ENCODE assay signal across 16 cellular contexts in genomic region chr20:31814142-31814541, GRCh38. TPM values are rescaled to one million over a fixed set of nuclear protein-coding genes. Genes with fewer than 3 reads are reported as not detected.
"Had no signal": no experiment of that assay in that cellular context is flagged by ENCODE, and none has a peak within 500 bp of the region (broad histone marks: within the 10 kb centered on the region; RNA-seq: fewer than 3 reads in every experiment).

No MANE protein-coding gene starts in this region.

RNA-seq across cellular contexts. Expression of gene MYLK2, which starts 5.0 kb away (rescaled TPM):
- total RNA-seq: breast epithelium, T-cell, T-helper 17 cell had no signal

RNA-seq across cellular contexts. Expression of gene FOXS1, which starts 31.3 kb away (rescaled TPM):
- total RNA-seq: activated CD4-positive, alpha-beta memory T cell treated with anti-CD3 and anti-CD28 coated beads, Interleukin-2, amount 10 ng/mL, durations not matched to agents 7 days and 5 days; activated CD4-positive, alpha-beta T cell treated with anti-CD3 and anti-CD28 coated beads for 36 hours; activated CD4-positive, alpha-beta T cell treated with anti-CD3 and anti-CD28 coated beads, Interleukin-2, amount 10 ng/mL, durations not matched to agents 7 days and 5 days; activated CD8-positive, alpha-beta memory T cell treated with anti-CD3 and anti-CD28 coated beads, Interleukin-2, amount 10 ng/mL, durations not matched to agents 7 days and 5 days; activated CD8-positive, alpha-beta T cell treated with anti-CD3 and anti-CD28 coated beads, Interleukin-2, amount 10 ng/mL, durations not matched to agents 7 days and 5 days; activated naive CD4-positive, alpha-beta T cell treated with anti-CD3 and anti-CD28 coated beads for 36 hours; activated naive CD4-positive, alpha-beta T cell treated with anti-CD3 and anti-CD28 coated beads, Interleukin-2, amount 50 U/mL, for 72 hours; activated naive CD8-positive, alpha-beta T cell treated with anti-CD3 and anti-CD28 coated beads for 36 hours; activated T-helper 2 cell treated with anti-CD3 and anti-CD28 coated beads, Interferon-gamma antibody, Interleukin-2, Interleukin-4, amounts not matched to agents 10 μg/mL and 5 μg/mL and 100 μg/mL, durations not matched to agents 14 hours and 24 hours and 36 hours; T-cell; T-helper 1 cell treated with Interleukin-12 subunit alpha and Interleukin-12 subunit beta and Interleukin-4 antibody, amounts not matched to agents 30 ng/mL and 1 ng/mL, for 36 hours; T-helper 17 cell; T-helper 2 cell treated with Interferon-gamma antibody and Interleukin-4, amounts not matched to agents 100 ng/mL and 5 ng/mL, for 36 hours; WTC11 had no signal

RNA-seq across cellular contexts. Expression of gene DUSP15, which starts 56.2 kb away (rescaled TPM):
- total RNA-seq: activated CD4-positive, alpha-beta memory T cell treated with anti-CD3 and anti-CD28 coated beads, Interleukin-2, amount 10 ng/mL, durations not matched to agents 7 days and 5 days; activated CD4-positive, alpha-beta T cell treated with anti-CD3 and anti-CD28 coated beads for 36 hours; activated CD4-positive, alpha-beta T cell treated with anti-CD3 and anti-CD28 coated beads, Interleukin-2, amount 10 ng/mL, durations not matched to agents 7 days and 5 days; activated CD8-positive, alpha-beta memory T cell treated with anti-CD3 and anti-CD28 coated beads, Interleukin-2, amount 10 ng/mL, durations not matched to agents 7 days and 5 days; activated CD8-positive, alpha-beta T cell treated with anti-CD3 and anti-CD28 coated beads, Interleukin-2, amount 10 ng/mL, durations not matched to agents 7 days and 5 days; activated naive CD4-positive, alpha-beta T cell treated with anti-CD3 and anti-CD28 coated beads for 36 hours; activated naive CD4-positive, alpha-beta T cell treated with anti-CD3 and anti-CD28 coated beads, Interleukin-2, amount 50 U/mL, for 72 hours; activated naive CD8-positive, alpha-beta T cell treated with anti-CD3 and anti-CD28 coated beads for 36 hours; activated T-helper 2 cell treated with anti-CD3 and anti-CD28 coated beads, Interferon-gamma antibody, Interleukin-2, Interleukin-4, amounts not matched to agents 10 μg/mL and 5 μg/mL and 100 μg/mL, durations not matched to agents 14 hours and 24 hours and 36 hours; T-cell; T-helper 1 cell treated with Interleukin-12 subunit alpha and Interleukin-12 subunit beta and Interleukin-4 antibody, amounts not matched to agents 30 ng/mL and 1 ng/mL, for 36 hours; T-helper 17 cell; T-helper 2 cell treated with Interferon-gamma antibody and Interleukin-4, amounts not matched to agents 100 ng/mL and 5 ng/mL, for 36 hours had no signal

RNA-seq across cellular contexts. Expression of gene TTLL9, which starts 56.3 kb away (rescaled TPM):
- total RNA-seq: activated CD4-positive, alpha-beta memory T cell treated with anti-CD3 and anti-CD28 coated beads, Interleukin-2, amount 10 ng/mL, durations not matched to agents 7 days and 5 days; activated CD4-positive, alpha-beta T cell treated with anti-CD3 and anti-CD28 coated beads for 36 hours; activated CD4-positive, alpha-beta T cell treated with anti-CD3 and anti-CD28 coated beads, Interleukin-2, amount 10 ng/mL, durations not matched to agents 7 days and 5 days; activated CD8-positive, alpha-beta memory T cell treated with anti-CD3 and anti-CD28 coated beads, Interleukin-2, amount 10 ng/mL, durations not matched to agents 7 days and 5 days; activated CD8-positive, alpha-beta T cell treated with anti-CD3 and anti-CD28 coated beads, Interleukin-2, amount 10 ng/mL, durations not matched to agents 7 days and 5 days; activated naive CD4-positive, alpha-beta T cell treated with anti-CD3 and anti-CD28 coated beads for 36 hours; activated naive CD4-positive, alpha-beta T cell treated with anti-CD3 and anti-CD28 coated beads, Interleukin-2, amount 50 U/mL, for 72 hours; activated naive CD8-positive, alpha-beta T cell treated with anti-CD3 and anti-CD28 coated beads for 36 hours; activated T-helper 2 cell treated with anti-CD3 and anti-CD28 coated beads, Interferon-gamma antibody, Interleukin-2, Interleukin-4, amounts not matched to agents 10 μg/mL and 5 μg/mL and 100 μg/mL, durations not matched to agents 14 hours and 24 hours and 36 hours; cardiac septum; T-helper 1 cell treated with Interleukin-12 subunit alpha and Interleukin-12 subunit beta and Interleukin-4 antibody, amounts not matched to agents 30 ng/mL and 1 ng/mL, for 36 hours; T-helper 17 cell; T-helper 2 cell treated with Interferon-gamma antibody and Interleukin-4, amounts not matched to agents 100 ng/mL and 5 ng/mL, for 36 hours; WTC11 had no signal
